In the genomic region with DNA sequence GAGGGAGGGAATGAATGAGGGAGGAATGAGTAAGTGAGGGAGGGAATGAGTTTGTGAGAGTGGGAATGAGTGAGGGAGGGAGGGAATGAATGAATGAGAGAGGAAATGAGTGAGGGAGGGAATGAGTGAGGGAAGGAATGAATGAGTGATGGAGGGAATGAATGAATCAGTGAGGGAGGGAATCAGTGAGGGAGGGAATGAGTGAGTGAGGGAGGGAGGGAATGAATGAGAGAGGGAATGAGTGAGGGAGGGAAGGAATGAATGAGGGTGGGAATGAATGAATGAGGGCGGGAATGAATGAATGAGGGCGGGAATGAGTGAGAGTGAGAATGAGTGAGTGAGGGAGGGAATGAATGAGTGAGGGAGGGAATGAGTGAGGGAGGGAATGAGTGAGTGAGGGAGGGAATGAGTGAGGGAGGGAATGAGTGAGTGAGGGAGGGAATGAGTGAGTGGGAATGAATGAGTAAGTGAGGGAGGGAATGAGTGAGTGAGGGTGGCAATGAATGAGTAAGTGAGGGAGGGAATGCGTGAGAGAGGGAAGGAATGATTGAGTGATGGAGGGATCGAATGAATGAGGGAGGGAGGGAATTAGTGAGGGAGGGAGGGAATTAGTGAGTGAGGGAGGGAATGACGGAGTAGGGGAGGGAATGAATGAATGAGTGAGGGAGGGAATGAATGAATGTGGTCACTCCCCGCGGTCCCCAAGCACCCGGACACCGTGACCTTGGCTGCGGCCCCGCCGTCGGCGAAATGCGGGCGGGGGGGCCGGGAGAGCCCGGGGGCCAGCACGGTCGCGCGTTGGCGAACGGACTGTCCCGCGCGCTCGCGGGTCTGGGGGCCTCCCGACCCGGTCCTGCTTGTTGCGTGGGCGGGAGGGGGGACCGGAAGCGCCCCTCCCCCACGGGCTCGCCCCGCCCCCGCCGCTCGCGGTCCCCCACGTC, we compare ENCODE assay signal across 8 cellular contexts. TPM values are rescaled to one million over a fixed set of nuclear protein-coding genes. Genes with fewer than 3 reads are reported as not detected.
DNase-seq lines count a peak whose midpoint lies in the region; ATAC-seq and TF ChIP-seq lines count a peak whose summit lies in the region.

No MANE protein-coding gene starts in this region.

- peaks cover 0 to 32% (median 30%) of the 10 kb centered on the region in 4 donors for H3K4me1 ChIP-seq in sigmoid colon

- peak overlapping the region; percentile 86 for H3K4me3 Mint-ChIP-seq in activated T-cell treated with anti-CD3 and anti-CD28 coated beads, Interleukin-2, amount 50 U/mL, for 4 hours

- H3K4me2 ChIP-seq in SU-DHL-6 (ENCODE audit: low read depth, low read length, poor library complexity, severe bottlenecking) = peak overlapping the region; percentile 53

- H3F3A ChIP-seq in SU-DHL-6 (ENCODE audit: insufficient read depth) = peaks cover 14% of the 10 kb centered on the region

- DNase-seq in activated T-cell treated with anti-CD3 and anti-CD28 coated beads, Interleukin-2, amount 50 U/mL, for 4 hours = no peak
- no peak for DNase-seq in activated T-cell treated with anti-CD3 and anti-CD28 coated beads, Interleukin-2, amount 50 U/mL, for 48 hours
- DNase-seq in fibroblast of pulmonary artery (ENCODE audit: low read depth) (peak; percentile 57), sigmoid colon (no peak), NCI-H345 (lab: John Stamatoyannopoulos, UW) (no peak)
- DNase-seq in stimulated activated CD4-positive, alpha-beta T cell treated with anti-CD3 and anti-CD28 coated beads, Interleukin-4, amount 100 ng/mL, for 1 hour = no peak

- no peak for TF ChIP-seq POLR2A in sigmoid colon (IDR thresholded peaks at IDR 0.05)

- peaks cover 21% of the 10 kb centered on the region for H4K20me1 ChIP-seq in SU-DHL-6 (ENCODE audit: low read depth, low read length)

- no peaks in the 10 kb centered on the region for H3K9me3 ChIP-seq in SU-DHL-6 (ENCODE audit: insufficient read depth, low read length)
- H3K9me3 ChIP-seq in sigmoid colon = no peaks in the 10 kb centered on the region

- 4% methylated on average over 42 of the region's 43 CpGs for WGBS in sigmoid colon, 2 donors

- H2AFZ ChIP-seq in SU-DHL-6 (ENCODE audit: low read depth, low read length, severe bottlenecking) = no peak overlapping the region

- H3K79me2 ChIP-seq in SU-DHL-6 (ENCODE audit: insufficient read depth, low read length) = peaks cover 35% of the 10 kb centered on the region

- H3K27me3 Mint-ChIP-seq in activated T-cell treated with anti-CD3 and anti-CD28 coated beads, Interleukin-2, amount 50 U/mL, for 4 hours (ENCODE audit: low read depth) = no peaks in the 10 kb centered on the region

- H3K36me3 ChIP-seq in SU-DHL-6 (ENCODE audit: low read length) (no peaks in the 10 kb centered on the region), sigmoid colon (peaks cover 0 to 10% (median 0%) of the 10 kb centered on the region in 4 donors)

- ATAC-seq in activated T-cell treated with anti-CD3 and anti-CD28 coated beads, Interleukin-2, amount 50 U/mL, for 4 hours = peak; percentile 5 to 7
- peak; percentile 21 for ATAC-seq in HG03175 (IDR thresholded peaks at IDR 0.05; ENCODE audit: unreplicated experiment)

- no peak for TF ChIP-seq CTCF in SU-DHL-6 (IDR thresholded peaks at IDR 0.05; ENCODE audit: insufficient read depth, low read length, poor library complexity, severe bottlenecking)
- no peak for TF ChIP-seq CTCF in fibroblast of pulmonary artery (IDR thresholded peaks at IDR 0.05; ENCODE audit: low read length, missing control alignments)
- TF ChIP-seq CTCF in sigmoid colon (IDR thresholded peaks at IDR 0.05) = no peak

- peak overlapping the region; percentile 75 for H3K9ac ChIP-seq in SU-DHL-6 (ENCODE audit: low read length)

- H3K9me2 ChIP-seq in SU-DHL-6 (replicated peaks; ENCODE audit: insufficient read depth, low read length) = no peaks in the 10 kb centered on the region

- TF ChIP-seq EP300 in sigmoid colon (IDR thresholded peaks at IDR 0.05) = no peak

- peaks cover 11% of the 10 kb centered on the region for H3K36me3 Mint-ChIP-seq in activated T-cell treated with anti-CD3 and anti-CD28 coated beads, Interleukin-2, amount 50 U/mL, for 4 hours (ENCODE audit: insufficient read depth)

- H3K27me3 ChIP-seq in SU-DHL-6 (ENCODE audit: low read length) (no peaks in the 10 kb centered on the region), sigmoid colon (peaks cover 0 to 10% (median 0%) of the 10 kb centered on the region in 3 donors)

- H3K9me3 Mint-ChIP-seq in activated T-cell treated with anti-CD3 and anti-CD28 coated beads, Interleukin-2, amount 50 U/mL, for 4 hours = no peaks in the 10 kb centered on the region

- intact Hi-C loops in sigmoid colon (cut with DNase I) = loop anchor here (2.0 to 5.0 kb wide), 2 partner anchors 100 to 959 kb away; partner anchors contain the start of gene RNPS1

- H3K4me3 ChIP-seq in SU-DHL-6 (ENCODE audit: insufficient read depth, low read length, poor library complexity, severe bottlenecking) (peak overlapping the region; percentile 54), fibroblast of pulmonary artery (replicated peaks; ENCODE audit: low read depth, low read length) (peak overlapping the region; percentile 65), sigmoid colon (peak overlapping the region; percentile 58 to 84 (median 73))

- H3K27ac ChIP-seq in SU-DHL-6 (ENCODE audit: low read depth, low read length) = peak overlapping the region; percentile 79
- H3K27ac ChIP-seq in sigmoid colon = peak overlapping the region; percentile 88 to 95 (median 94)

- peaks cover 46% of the 10 kb centered on the region for H3K4me1 Mint-ChIP-seq in activated T-cell treated with anti-CD3 and anti-CD28 coated beads, Interleukin-2, amount 50 U/mL, for 4 hours (ENCODE audit: low read depth)

RNA-seq across cellular contexts. Expression of gene UBE2I, which starts 1.1 kb away (rescaled TPM):
- 100 to 1,000 TPM; 234 to 251 (median 247) TPM for total RNA-seq in activated T-cell treated with anti-CD3 and anti-CD28 coated beads, Interleukin-2, amount 50 U/mL, for 4 hours
- 10 to 100 TPM; 44.0 to 95.3 (median 61.5) TPM for total RNA-seq in sigmoid colon
- polyA plus RNA-seq in sigmoid colon = 10 to 100 TPM; 38.4 to 85.1 (median 45.3) TPM

RNA-seq across cellular contexts. Expression of gene BAIAP3, which starts 25.1 kb away (rescaled TPM):
- total RNA-seq in activated T-cell treated with anti-CD3 and anti-CD28 coated beads, Interleukin-2, amount 50 U/mL, for 4 hours = under 1 TPM; 0.08 to 0.24 (median 0.16) TPM
- total RNA-seq in sigmoid colon = 1 to 10 TPM in 3 of 4 donors, not detected in 1; 1.1 to 1.8 (median 1.6) TPM
- polyA plus RNA-seq in sigmoid colon = 1 to 10 TPM in 2 of 3 donors, under 1 TPM in 1; 0.60 to 5.5 (median 1.8) TPM

RNA-seq across cellular contexts. Expression of gene TSR3, which starts 43.4 kb away (rescaled TPM):
- 100 to 1,000 TPM; 108 to 133 (median 112) TPM for total RNA-seq in activated T-cell treated with anti-CD3 and anti-CD28 coated beads, Interleukin-2, amount 50 U/mL, for 4 hours
- total RNA-seq in sigmoid colon = 100 to 1,000 TPM in 2 of 4 donors, 10 to 100 TPM in 2; 83.4 to 107 (median 98.3) TPM
- 10 to 100 TPM; 59.0 to 69.1 (median 66.9) TPM for polyA plus RNA-seq in sigmoid colon

RNA-seq across cellular contexts. Expression of gene GNPTG, which starts 43.4 kb away (rescaled TPM):
- total RNA-seq in activated T-cell treated with anti-CD3 and anti-CD28 coated beads, Interleukin-2, amount 50 U/mL, for 4 hours = 10 to 100 TPM; 21.8 to 27.4 (median 23.1) TPM
- total RNA-seq in sigmoid colon = 10 to 100 TPM; 42.1 to 60.1 (median 43.7) TPM
- polyA plus RNA-seq in sigmoid colon = 10 to 100 TPM; 28.0 to 46.0 (median 30.6) TPM

RNA-seq across cellular contexts. Expression of gene TPSD1, which starts 52.4 kb away (rescaled TPM):
- total RNA-seq in activated T-cell treated with anti-CD3 and anti-CD28 coated beads, Interleukin-2, amount 50 U/mL, for 4 hours = under 1 TPM in 1 of 3 donors, not detected in 2; 0.38 TPM
- total RNA-seq in sigmoid colon = 1 to 10 TPM in 1 of 4 donors, not detected in 3; 5.3 TPM
- polyA plus RNA-seq in sigmoid colon = 1 to 10 TPM in 1 of 3 donors, under 1 TPM in 1, not detected in 1; 0.71 to 1.2 TPM
